ENCODE assay signal across 24 cellular contexts in the genomic region with DNA sequence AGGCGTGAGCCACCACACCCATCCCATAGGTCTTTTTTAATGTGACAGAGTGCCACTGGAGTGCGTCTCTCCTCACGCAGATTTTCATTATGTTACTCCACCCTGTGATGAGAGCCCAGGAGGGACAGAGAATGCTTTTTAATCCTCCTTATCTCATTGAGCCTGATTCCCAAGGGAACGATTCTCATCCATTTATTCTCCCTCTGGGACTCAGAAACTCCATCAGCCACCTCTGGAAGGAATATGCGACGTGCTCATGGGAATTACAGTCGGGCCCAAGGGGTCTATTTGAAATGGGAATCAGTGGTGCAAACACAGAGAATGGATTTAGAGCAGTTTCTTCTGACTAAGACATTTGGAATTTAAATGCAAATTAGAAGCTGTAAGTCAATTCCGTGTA.
A peak's percentile ranks its signal among the peaks of the same experiment; 100 is the strongest.
DNase-seq lines count a peak whose midpoint lies in the region; ATAC-seq and TF ChIP-seq lines count a peak whose summit lies in the region.
"Had no signal": no experiment of that assay in that cellular context is flagged by ENCODE, and none has a peak within 500 bp of the region (broad histone marks: within the 10 kb centered on the region; RNA-seq: fewer than 3 reads in every experiment).

No MANE protein-coding gene starts in this region.

- H2BK5ac ChIP-seq in mesendoderm (ENCODE audit: low read length) = no peak overlapping the region
- H2BK5ac ChIP-seq in mesenchymal stem cell (ENCODE audit: low read depth, low read length, poor library complexity, severe bottlenecking) = no peak overlapping the region

- H3K4me3 ChIP-seq in mesendoderm (ENCODE audit: low read length) (no peak overlapping the region), mucosa of descending colon (no peak overlapping the region), mesenchymal stem cell (ENCODE audit: insufficient read depth in 1 of 2, low read depth in 1 of 2, low read length in 2 of 2) (no peak overlapping the region)
- H3K4me3 ChIP-seq: BLaER1 treated with 17β-estradiol and CSF1 and Interleukin-3, amounts not matched to agents 10 nM and 100 nM; GM12878; PC-9; SJSA1 had no signal

- no peak overlapping the region for H3K9ac ChIP-seq in mesendoderm (ENCODE audit: low read length)
- H3K9ac ChIP-seq in mesenchymal stem cell (ENCODE audit: low read length) = no peak overlapping the region
- H3K9ac ChIP-seq: BLaER1 treated with 17β-estradiol and CSF1 and Interleukin-3, amounts not matched to agents 10 nM and 100 nM had no signal

- H3K14ac ChIP-seq in mesenchymal stem cell (ENCODE audit: low read length in 2 of 2) = no peak overlapping the region

- no peak for ATAC-seq in mucosa of descending colon
- ATAC-seq: GM12878, HCT116 had no signal

- H3K56ac ChIP-seq in mesendoderm (ENCODE audit: low read length) = no peak overlapping the region

- H3K9me3 ChIP-seq in mucosa of descending colon (no peaks in the 10 kb centered on the region), mesenchymal stem cell (ENCODE audit: control insufficient read depth, low read length) (peaks cover 3% of the 10 kb centered on the region)
- H3K9me3 ChIP-seq: BLaER1 treated with 17β-estradiol and CSF1 and Interleukin-3, amounts not matched to agents 10 nM and 100 nM; SJSA1 had no signal

- H3K4me1 ChIP-seq in mesendoderm (ENCODE audit: control insufficient read depth, low read depth, low read length) (no peaks in the 10 kb centered on the region), mucosa of descending colon (ENCODE audit: low read depth) (no peaks in the 10 kb centered on the region), mesenchymal stem cell (ENCODE audit: control insufficient read depth, insufficient read depth, low read depth, low read length) (peaks cover 4% of the 10 kb centered on the region)

- intact Hi-C loops in mucosa of descending colon (cut with DNase I, micrococcal nuclease) = no loop called here

- TF ChIP-seq CTCF in mucosa of descending colon (IDR thresholded peaks at IDR 0.05) = no peak

- H3K18ac ChIP-seq in mesendoderm (ENCODE audit: low read length) (no peak overlapping the region), mesenchymal stem cell (ENCODE audit: low read depth in 1 of 2, low read length in 2 of 2) (no peak overlapping the region)

- no peak overlapping the region for H4K5ac ChIP-seq in mesendoderm (ENCODE audit: low read length)

- H2AK5ac ChIP-seq in mesendoderm (ENCODE audit: low read length) (no peak overlapping the region), mesenchymal stem cell (ENCODE audit: low read length, severe bottlenecking) (no peak overlapping the region)

- H2AFZ ChIP-seq in mesenchymal stem cell (ENCODE audit: low read depth, low read length) = no peak overlapping the region
- H2AFZ ChIP-seq: PC-9 had no signal

- no peaks in the 10 kb centered on the region for H3K36me3 ChIP-seq in mesendoderm (ENCODE audit: control insufficient read depth, insufficient read depth, low read length)
- H3K36me3 ChIP-seq in mucosa of descending colon (ENCODE audit: low read depth) = no peaks in the 10 kb centered on the region
- H3K36me3 ChIP-seq in mesenchymal stem cell (ENCODE audit: control insufficient read depth in 1 of 2, insufficient read depth in 2 of 2, low read depth in 1 of 2, low read length in 2 of 2) = peaks cover 0 to 3% of the 10 kb centered on the region in 2 experiments
- H3K36me3 ChIP-seq: BLaER1 treated with 17β-estradiol and CSF1 and Interleukin-3, amounts not matched to agents 10 nM and 100 nM; SJSA1 had no signal

- H4K8ac ChIP-seq in mesendoderm (ENCODE audit: low read depth, low read length) (no peak overlapping the region), mesenchymal stem cell (ENCODE audit: low read length) (no peak overlapping the region)

- no peak overlapping the region for H3K23ac ChIP-seq in mesendoderm (ENCODE audit: low read length)
- H3K23ac ChIP-seq in mesenchymal stem cell (ENCODE audit: low read length in 2 of 2) = no peak overlapping the region

- H4K91ac ChIP-seq in mesenchymal stem cell (ENCODE audit: low read length) = no peak overlapping the region

- no peaks in the 10 kb centered on the region for H3K27me3 ChIP-seq in mesendoderm (ENCODE audit: insufficient read depth, low read length, poor library complexity)
- H3K27me3 ChIP-seq in mesenchymal stem cell (ENCODE audit: control insufficient read depth in 1 of 2, insufficient read depth in 1 of 2, low read length in 2 of 2) = no peaks in the 10 kb centered on the region
- H3K27me3 ChIP-seq: BLaER1 treated with 17β-estradiol and CSF1 and Interleukin-3, amounts not matched to agents 10 nM and 100 nM; SJSA1 had no signal

- H2BK15ac ChIP-seq in mesendoderm (replicated peaks; ENCODE audit: low read depth) (no peak overlapping the region), mesenchymal stem cell (ENCODE audit: low read depth, poor library complexity, severe bottlenecking) (no peak overlapping the region)

- no peaks in the 10 kb centered on the region for H3K79me1 ChIP-seq in mesendoderm (ENCODE audit: low read length)
- H3K79me1 ChIP-seq in mesenchymal stem cell (replicated peaks; ENCODE audit: low read length, poor library complexity, severe bottlenecking) = no peaks in the 10 kb centered on the region

- H3K4me2 ChIP-seq in mesendoderm (ENCODE audit: low read length) = no peak overlapping the region
- H3K4me2 ChIP-seq in mesenchymal stem cell (ENCODE audit: low read length, poor library complexity, severe bottlenecking) = no peak overlapping the region
- H3K4me2 ChIP-seq: BLaER1 treated with 17β-estradiol and CSF1 and Interleukin-3, amounts not matched to agents 10 nM and 100 nM; PC-9 had no signal

- no peak overlapping the region for H2BK12ac ChIP-seq in mesenchymal stem cell (ENCODE audit: low read length in 2 of 2)

- DNase-seq in COLO829 (ENCODE audit: low spot score) (peak; percentile 42), NCI-H1092 (lab: John Stamatoyannopoulos, UW) (peak; percentile 17), NCI-H526 treated with DMSO at 0.1 percent for 48 hours (lab: John Stamatoyannopoulos, UW) (peak; percentile 91), mesendoderm (peak; percentile 1), mucosa of descending colon (no peak), mesenchymal stem cell (no peak), KBM-7 (no peak)
- DNase-seq: AML-193; CD4-positive, alpha-beta T cell; COR-L47; GDM1; NCI-H1048; NCI-H146; NCI-H1930; NCI-H2227 treated with DMSO at 0.1 percent for 48 hours; NCI-H774; PC-9; Right ventricle myocardium superior; RPMI8226 had no signal

- WGBS in mesendoderm (ENCODE audit: extremely low coverage, insufficient coverage, low lambda C conversion rate) = no CpG with 5 or more reads among the region's 8 CpGs
- 86% methylated on average over 8 of the region's 8 CpGs for WGBS in mesenchymal stem cell

- no peaks in the 10 kb centered on the region for H3K79me2 ChIP-seq in mesendoderm (ENCODE audit: control insufficient read depth, insufficient read depth, low read length)

- in situ Hi-C loops in KBM-7 (cut with MboI; ENCODE audit: low pct_unique_long_range_greater_than_20kb, low sequenced_read_pairs) = no loop called here

- H2BK120ac ChIP-seq in mesendoderm (ENCODE audit: low read depth, low read length) = no peak overlapping the region
- H2BK120ac ChIP-seq in mesenchymal stem cell (ENCODE audit: low read depth, low read length) = no peak overlapping the region

- H3K27ac ChIP-seq in mesendoderm (ENCODE audit: low read depth, low read length) (no peak overlapping the region), mesenchymal stem cell (ENCODE audit: low read length, poor library complexity, severe bottlenecking) (no peak overlapping the region)
- H3K27ac ChIP-seq: BLaER1 treated with 17β-estradiol and CSF1 and Interleukin-3, amounts not matched to agents 10 nM and 100 nM; HL-60; PC-9; SJSA1 had no signal

- H3K4ac ChIP-seq in mesendoderm (ENCODE audit: low read depth, low read length) (no peak overlapping the region), mesenchymal stem cell (ENCODE audit: low read depth in 1 of 2, low read length in 2 of 2) (no peak overlapping the region)

Comparison
In these comparisons a context has a peak if more than half of its experiments do, and no peak if none do; other contexts are left out.
1. DNase-seq: peak in COLO829 (single experiment), NCI-H1092 (single experiment), NCI-H526 treated with DMSO at 0.1 percent for 48 hours (single experiment) and mesendoderm (single experiment); none in mucosa of descending colon (0 of 3), mesenchymal stem cell (single experiment) and KBM-7 (single experiment).